8 cellular contexts compared by ENCODE assay signal in the genomic region with DNA sequence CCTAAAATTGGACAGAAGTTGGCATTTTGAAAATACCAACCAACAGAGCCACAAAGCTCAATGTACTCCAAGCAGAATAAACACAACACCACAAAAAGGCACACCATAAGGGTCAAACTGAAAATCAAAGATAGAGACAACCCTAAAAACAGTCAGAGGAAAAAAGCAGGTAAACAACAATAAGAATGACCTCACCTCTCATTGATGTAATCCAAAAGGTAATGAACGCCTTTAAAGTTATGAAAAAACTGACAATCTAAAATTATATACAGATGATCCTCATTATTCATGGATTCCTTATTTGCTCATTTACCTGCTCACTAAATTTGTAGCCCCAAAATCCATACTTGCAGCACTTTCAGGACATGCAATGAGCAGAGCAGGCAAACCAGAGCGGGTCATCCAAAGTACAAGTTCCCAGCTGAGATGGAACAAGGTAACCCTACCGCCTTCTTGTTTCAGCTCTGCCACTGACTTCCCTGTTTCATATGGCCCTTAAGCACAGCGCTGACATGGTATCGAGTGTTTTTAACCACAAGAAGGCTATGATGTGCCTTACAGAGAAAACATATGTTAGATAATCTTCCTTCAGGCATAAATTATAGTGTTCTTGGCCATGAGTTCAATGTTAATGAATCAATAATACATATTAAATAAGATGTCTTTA. TPM values are rescaled to one million over a fixed set of nuclear protein-coding genes. Genes with fewer than 3 reads are reported as not detected.
A peak's percentile ranks its signal among the peaks of the same experiment; 100 is the strongest.
DNase-seq lines count a peak whose midpoint lies in the region; ATAC-seq and TF ChIP-seq lines count a peak whose summit lies in the region.

No MANE protein-coding gene starts in this region.

- no peaks in the 10 kb centered on the region for H3K27me3 ChIP-seq in osteoblast (ENCODE audit: insufficient read depth, low read length)
- no peaks in the 10 kb centered on the region for H3K27me3 ChIP-seq in esophagus muscularis mucosa

- POLR2A ChIA-PET in activated CD8-positive, alpha-beta T cell treated with anti-CD3 and anti-CD28 coated beads, Interleukin-2, amount 10 ng/mL, durations not matched to agents 7 days and 5 days (lab: Charles Lee), result interaction anchor here (0.6 to 2.5 kb wide), 2 partner anchors 16 to 888 kb away, joined by 4 to 12 read pairs; partner anchors contain the start of gene RTN4

- H3K27ac Mint-ChIP-seq in activated CD8-positive, alpha-beta T cell treated with anti-CD3 and anti-CD28 coated beads, Interleukin-2, amount 10 ng/mL, durations not matched to agents 7 days and 5 days, result no peak overlapping the region

- H3K4me3 ChIP-seq in osteoblast (ENCODE audit: insufficient read depth, low read length) (no peak overlapping the region), esophagus muscularis mucosa (no peak overlapping the region)

- peaks cover 10% of the 10 kb centered on the region for H3K4me1 ChIP-seq in osteoblast (ENCODE audit: insufficient read depth, low read length)
- H3K4me1 ChIP-seq in esophagus muscularis mucosa, result peaks cover 7 to 75% (median 65%) of the 10 kb centered on the region in 4 donors

- 82% methylated on average over 5 of the region's 5 CpGs for WGBS in esophagus muscularis mucosa

- peak; percentile 22 for DNase-seq in GM10266 (ENCODE audit: extremely low spot score)
- DNase-seq in activated CD8-positive, alpha-beta T cell treated with anti-CD3 and anti-CD28 coated beads, Interleukin-2, amount 10 ng/mL, durations not matched to agents 7 days and 5 days, result peak; percentile 36
- DNase-seq in osteoblast (ENCODE audit: insufficient read length, low spot score, missing footprints), result no peak
- DNase-seq in NCI-H2107 treated with DMSO at 0.1 percent for 48 hours (lab: John Stamatoyannopoulos, UW; ENCODE audit: unreplicated experiment), result no peak
- DNase-seq in esophagus muscularis mucosa (ENCODE audit: extremely low spot score), result no peak
- no peak for DNase-seq in DMS79 (lab: John Stamatoyannopoulos, UW)

- no peak overlapping the region for H3K4me2 ChIP-seq in osteoblast (ENCODE audit: insufficient read depth, low read length)

- CTCF ChIA-PET in activated CD8-positive, alpha-beta T cell treated with anti-CD3 and anti-CD28 coated beads, Interleukin-2, amount 10 ng/mL, durations not matched to agents 7 days and 5 days (lab: Charles Lee), result interaction anchor here (1.0 to 4.1 kb wide), 3 partner anchors 9 to 19 kb away, joined by 3 to 20 read pairs (median 6); partner anchors contain the start of gene RTN4

- H3K79me2 ChIP-seq in osteoblast (ENCODE audit: insufficient read depth, low read length), result peaks cover 99% of the 10 kb centered on the region

- no peaks in the 10 kb centered on the region for H3K27me3 Mint-ChIP-seq in activated CD8-positive, alpha-beta T cell treated with anti-CD3 and anti-CD28 coated beads, Interleukin-2, amount 10 ng/mL, durations not matched to agents 7 days and 5 days (ENCODE audit: low read depth)

- ATAC-seq in GM19455 (IDR thresholded peaks at IDR 0.05; ENCODE audit: unreplicated experiment) (peak; percentile 96), HG03135 (IDR thresholded peaks at IDR 0.05; ENCODE audit: unreplicated experiment) (peak; percentile 86)
- ATAC-seq in activated CD8-positive, alpha-beta T cell treated with anti-CD3 and anti-CD28 coated beads, Interleukin-2, amount 10 ng/mL, durations not matched to agents 7 days and 5 days, result peak; percentile 76

- no peak overlapping the region for H3K4me3 Mint-ChIP-seq in activated CD8-positive, alpha-beta T cell treated with anti-CD3 and anti-CD28 coated beads, Interleukin-2, amount 10 ng/mL, durations not matched to agents 7 days and 5 days

- peaks cover 96% of the 10 kb centered on the region for H4K20me1 ChIP-seq in osteoblast (ENCODE audit: insufficient read depth, low read length)

- no peak for TF ChIP-seq EP300 in esophagus muscularis mucosa (IDR thresholded peaks at IDR 0.05)

- TF ChIP-seq POLR2A in esophagus muscularis mucosa (IDR thresholded peaks at IDR 0.05; ENCODE audit: low read depth), result no peak

- H3K9me3 ChIP-seq in osteoblast (ENCODE audit: low read depth, low read length) (no peaks in the 10 kb centered on the region), esophagus muscularis mucosa (peaks cover 0 to 2% (median 0%) of the 10 kb centered on the region in 4 donors)

- peaks cover 37% of the 10 kb centered on the region for H3K36me3 Mint-ChIP-seq in activated CD8-positive, alpha-beta T cell treated with anti-CD3 and anti-CD28 coated beads, Interleukin-2, amount 10 ng/mL, durations not matched to agents 7 days and 5 days (ENCODE audit: low read depth)

- no peak for TF ChIP-seq CTCF in GM10266 (IDR thresholded peaks at IDR 0.05; ENCODE audit: control insufficient read depth, insufficient read depth, low read depth, missing control alignments)
- no peak for TF ChIP-seq CTCF in osteoblast (IDR thresholded peaks at IDR 0.05; ENCODE audit: extremely low read depth, low read depth, low read length)
- no peak for TF ChIP-seq CTCF in esophagus muscularis mucosa (IDR thresholded peaks at IDR 0.05)

- H3K36me3 ChIP-seq in osteoblast (ENCODE audit: insufficient read depth, low read length) (no peaks in the 10 kb centered on the region), esophagus muscularis mucosa (no peaks in the 10 kb centered on the region)

- H3K27ac ChIP-seq in osteoblast (ENCODE audit: low read depth, low read length) (no peak overlapping the region), esophagus muscularis mucosa (replicated peaks in 1 of 4) (no peak overlapping the region)

- H3K9me3 Mint-ChIP-seq in activated CD8-positive, alpha-beta T cell treated with anti-CD3 and anti-CD28 coated beads, Interleukin-2, amount 10 ng/mL, durations not matched to agents 7 days and 5 days (ENCODE audit: insufficient read depth), result peaks cover 26% of the 10 kb centered on the region

- peaks cover 37% of the 10 kb centered on the region for H3K4me1 Mint-ChIP-seq in activated CD8-positive, alpha-beta T cell treated with anti-CD3 and anti-CD28 coated beads, Interleukin-2, amount 10 ng/mL, durations not matched to agents 7 days and 5 days (ENCODE audit: low read depth)

- intact Hi-C loops in esophagus muscularis mucosa (cut with DNase I), result no loop called here

- no peak overlapping the region for H2AFZ ChIP-seq in osteoblast (ENCODE audit: low read length)

RNA-seq across cellular contexts. Expression of gene RTN4, which starts 17.0 kb away (rescaled TPM):
- 10 to 100 TPM; 90.3 to 93.9 TPM for total RNA-seq in activated CD8-positive, alpha-beta T cell treated with anti-CD3 and anti-CD28 coated beads, Interleukin-2, amount 10 ng/mL, durations not matched to agents 7 days and 5 days
- total RNA-seq in osteoblast (316 and 355 TPM in 2 replicates), esophagus muscularis mucosa (100 to 1,000 TPM; 214 to 272 (median 251) TPM)

Comparison
In these comparisons a context has a peak if more than half of its experiments do, and no peak if none do; other contexts are left out.
1. DNase-seq: peak in GM10266 (single experiment) and activated CD8-positive, alpha-beta T cell treated with anti-CD3 and anti-CD28 coated beads, Interleukin-2, amount 10 ng/mL, durations not matched to agents 7 days and 5 days (single experiment); none in osteoblast (single experiment), NCI-H2107 treated with DMSO at 0.1 percent for 48 hours (single experiment), esophagus muscularis mucosa (single experiment) and DMS79 (single experiment).
2. Peak in every context shown above with its lines, with median percentiles within 50 percentile points of each other: ATAC-seq.